Comparison of ENCODE assay signal across 10 cellular contexts in the genomic region with DNA sequence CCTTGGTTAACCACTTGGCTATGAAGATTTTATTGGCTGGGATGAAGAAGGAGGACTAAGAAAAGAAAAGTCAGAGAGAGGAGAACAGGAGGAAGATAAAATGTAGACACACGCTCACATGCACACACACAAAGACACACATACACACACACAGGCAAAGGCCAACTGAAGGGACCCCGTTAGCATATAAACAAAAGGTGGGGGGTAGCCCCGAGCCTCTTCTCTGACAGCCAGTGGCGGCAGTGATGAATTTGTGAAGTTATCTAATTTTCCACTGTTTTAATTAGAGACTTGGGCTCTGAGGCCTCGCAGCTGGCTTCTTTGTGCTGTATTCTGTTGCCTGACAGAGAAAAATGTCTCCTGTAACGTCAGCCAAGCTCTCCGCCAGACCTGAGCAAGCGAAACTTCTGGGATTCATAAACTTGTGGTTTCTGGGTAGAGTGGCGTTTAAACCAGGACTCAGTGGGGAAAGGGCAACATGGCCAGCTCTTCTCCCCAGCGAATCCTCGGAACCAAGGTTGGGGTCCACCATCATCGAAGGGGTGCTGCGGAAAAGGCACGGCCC.
DNase-seq lines count a peak whose midpoint lies in the region; ATAC-seq and TF ChIP-seq lines count a peak whose summit lies in the region.
"Had no signal": no experiment of that assay in that cellular context is flagged by ENCODE, and none has a peak within 500 bp of the region (broad histone marks: within the 10 kb centered on the region; RNA-seq: fewer than 3 reads in every experiment).

No MANE protein-coding gene starts in this region.

- H3K9ac ChIP-seq in HCT116 (ENCODE audit: low read length) (peak overlapping the region; percentile 37; the same call in 1 of the 2 replicates), mesendoderm (ENCODE audit: low read length) (no peak overlapping the region)

- no peaks in the 10 kb centered on the region for H3K9me2 ChIP-seq in HCT116 (ENCODE audit: insufficient read depth)

- no peak for TF ChIP-seq POLR2A in HCT116 (IDR thresholded peaks at IDR 0.05; ENCODE audit: borderline replicate concordance, extremely low read depth, insufficient read depth, insufficient read length)

- H3K4ac ChIP-seq in mesendoderm (ENCODE audit: low read depth, low read length): peak overlapping the region; percentile 45

- H3K79me2 ChIP-seq in HCT116 (ENCODE audit: insufficient read depth, low read length) (no peaks in the 10 kb centered on the region), mesendoderm (ENCODE audit: control insufficient read depth, insufficient read depth, low read length) (no peaks in the 10 kb centered on the region)

- no peak overlapping the region for H2BK120ac ChIP-seq in mesendoderm (ENCODE audit: low read depth, low read length)

- TF ChIP-seq RAD21 in HCT116 (IDR thresholded peaks at IDR 0.05; ENCODE audit: low read depth): no peak

- H3K9me3 Mint-ChIP-seq in activated CD8-positive, alpha-beta T cell treated with anti-CD3 and anti-CD28 coated beads for 36 hours: no peaks in the 10 kb centered on the region

- H2AK5ac ChIP-seq in mesendoderm (ENCODE audit: low read length): no peak overlapping the region

- no peaks in the 10 kb centered on the region for H3K79me1 ChIP-seq in mesendoderm (ENCODE audit: low read length)

- H2BK5ac ChIP-seq in mesendoderm (ENCODE audit: low read length): no peak overlapping the region

- no peaks in the 10 kb centered on the region for H3K4me1 Mint-ChIP-seq in activated CD8-positive, alpha-beta T cell treated with anti-CD3 and anti-CD28 coated beads for 36 hours (ENCODE audit: low read depth)
- H3K4me1 Mint-ChIP-seq: IgD-negative memory B cell had no signal

- peak overlapping the region; percentile 79 for H2AFZ ChIP-seq in HCT116 (ENCODE audit: low read depth, low read length, poor library complexity, severe bottlenecking)

- H3K4me3 ChIP-seq in HCT116 (replicated peaks in 1 of 2; ENCODE audit: low read depth in 1 of 2, low read length in 2 of 2) (no peak overlapping the region), choroid plexus epithelial cell (ENCODE audit: low read depth, low read length) (no peak overlapping the region), mesendoderm (ENCODE audit: low read length) (no peak overlapping the region), upper lobe of right lung (no peak overlapping the region)

- H3K9me3 ChIP-seq in HCT116 (ENCODE audit: control insufficient read depth in 1 of 2, insufficient read depth in 1 of 2, low read depth in 1 of 2, low read length in 2 of 2) (no peaks in the 10 kb centered on the region), upper lobe of right lung (no peaks in the 10 kb centered on the region)

- BruUV-seq in HCT116 (replicated peaks; lab: Mats Ljungman, UMichigan): no TSS peak

- H3K56ac ChIP-seq in mesendoderm (ENCODE audit: low read length): no peak overlapping the region

- no peak for DNase-seq in HCT116 (ENCODE audit: low read depth, low spot score)
- peak; percentile 74 for DNase-seq in choroid plexus epithelial cell (ENCODE audit: low read depth)
- no peak for DNase-seq in mesendoderm
- no peak for DNase-seq in upper lobe of right lung
- DNase-seq in NCI-H748 treated with DMSO at 0.1 percent for 48 hours (lab: John Stamatoyannopoulos, UW): no peak
- DNase-seq in activated CD8-positive, alpha-beta T cell treated with anti-CD3 and anti-CD28 coated beads for 36 hours: no peak
- no peak for DNase-seq in activated CD8-positive, alpha-beta memory T cell treated with anti-CD3 and anti-CD28 coated beads, Interleukin-2, amount 50 U/mL, for 48 hours
- DNase-seq: NCI-H1930 had no signal

- CTCF ChIA-PET in HCT116 (lab: Charles Lee): no interaction called here
- CTCF ChIA-PET in activated CD8-positive, alpha-beta T cell treated with anti-CD3 and anti-CD28 coated beads for 36 hours (lab: Charles Lee): no interaction called here

- H3K27me3 ChIP-seq in HCT116 (ENCODE audit: insufficient read depth, low read length): no peaks in the 10 kb centered on the region
- H3K27me3 ChIP-seq in mesendoderm (ENCODE audit: insufficient read depth, low read length, poor library complexity): no peaks in the 10 kb centered on the region
- peaks cover 3% of the 10 kb centered on the region for H3K27me3 ChIP-seq in upper lobe of right lung

- POLR2A ChIA-PET in HCT116 (lab: Charles Lee): interaction anchor here (1.2 to 1.7 kb wide), 3 partner anchors 14 to 28 kb away, joined by 3 to 5 read pairs (median 3); no protein-coding TSS in a partner anchor
- POLR2A ChIA-PET in activated CD8-positive, alpha-beta T cell treated with anti-CD3 and anti-CD28 coated beads for 36 hours (lab: Charles Lee): no interaction called here

- H4K20me1 ChIP-seq in HCT116 (ENCODE audit: insufficient read depth): no peaks in the 10 kb centered on the region

- H3K4me1 ChIP-seq in HCT116 (ENCODE audit: control insufficient read depth in 1 of 2, insufficient read depth in 2 of 2, low read length in 2 of 2) (peaks cover 4 to 43% of the 10 kb centered on the region in 2 experiments), mesendoderm (ENCODE audit: control insufficient read depth, low read depth, low read length) (peaks cover 4% of the 10 kb centered on the region), upper lobe of right lung (peaks cover 11% of the 10 kb centered on the region)

- no peak overlapping the region for H4K8ac ChIP-seq in mesendoderm (ENCODE audit: low read depth, low read length)

- no CpG with 5 or more reads among the region's 14 CpGs for WGBS in mesendoderm (ENCODE audit: extremely low coverage, insufficient coverage, low lambda C conversion rate)

- RAD21 ChIA-PET in HCT116 (lab: Charles Lee; ENCODE audit: low non-redundant PET in 1 of 2, low total read pairs in 2 of 2, uncharacterized antibody in 2 of 2, unreplicated experiment in 2 of 2): no interaction called here

- H4K5ac ChIP-seq in mesendoderm (ENCODE audit: low read length): no peak overlapping the region

- peaks cover 1% of the 10 kb centered on the region for H3K27me3 Mint-ChIP-seq in activated CD8-positive, alpha-beta T cell treated with anti-CD3 and anti-CD28 coated beads for 36 hours

- H2BK15ac ChIP-seq in mesendoderm (replicated peaks; ENCODE audit: low read depth): no peak overlapping the region

- intact Hi-C loops in HCT116 (cut with micrococcal nuclease) (no loop called here), upper lobe of right lung (cut with DNase I) (no loop called here)
- intact Hi-C loops in activated CD8-positive, alpha-beta T cell treated with anti-CD3 and anti-CD28 coated beads for 36 hours (cut with micrococcal nuclease): no loop called here

- no peaks in the 10 kb centered on the region for H3K36me3 Mint-ChIP-seq in activated CD8-positive, alpha-beta T cell treated with anti-CD3 and anti-CD28 coated beads for 36 hours (ENCODE audit: low read depth)
- H3K36me3 Mint-ChIP-seq: IgD-negative memory B cell had no signal

- H3K36me3 ChIP-seq in HCT116 (ENCODE audit: control insufficient read depth in 1 of 2, insufficient read depth in 2 of 2, low read length in 2 of 2) (no peaks in the 10 kb centered on the region), mesendoderm (ENCODE audit: control insufficient read depth, insufficient read depth, low read length) (no peaks in the 10 kb centered on the region), upper lobe of right lung (no peaks in the 10 kb centered on the region)

- H3K27ac ChIP-seq in HCT116 (ENCODE audit: low read depth, low read length) (no peak overlapping the region), mesendoderm (ENCODE audit: low read depth, low read length) (no peak overlapping the region), upper lobe of right lung (peak overlapping the region; percentile 51)

- no peak overlapping the region for H3K4me3 Mint-ChIP-seq in activated CD8-positive, alpha-beta T cell treated with anti-CD3 and anti-CD28 coated beads for 36 hours
- H3K4me3 Mint-ChIP-seq: IgD-negative memory B cell had no signal

- no peak overlapping the region for H3K23ac ChIP-seq in mesendoderm (ENCODE audit: low read length)

- TF ChIP-seq CTCF in HCT116 (IDR thresholded peaks at IDR 0.05 in 2 of 3, conservative IDR thresholded peaks at IDR 0.05 in 1 of 3; ENCODE audit: borderline replicate concordance in 1 of 3, insufficient read depth in 1 of 3, low read depth in 2 of 3, low read length in 2 of 3): no peak
- TF ChIP-seq CTCF in choroid plexus epithelial cell (conservative IDR thresholded peaks at IDR 0.05; ENCODE audit: low read depth, low read length): no peak
- no peak for TF ChIP-seq CTCF in upper lobe of right lung (IDR thresholded peaks at IDR 0.05)
- no peak for TF ChIP-seq CTCF in activated CD8-positive, alpha-beta T cell treated with anti-CD3 and anti-CD28 coated beads for 36 hours (IDR thresholded peaks at IDR 0.05)

- ATAC-seq in HCT116 (peak; percentile 8; the same call in 1 of the 2 replicates), upper lobe of right lung (no peak), HG02763 (IDR thresholded peaks at IDR 0.05; ENCODE audit: unreplicated experiment) (no peak)
- ATAC-seq in activated CD8-positive, alpha-beta T cell treated with anti-CD3 and anti-CD28 coated beads for 36 hours: no peak

- H3K18ac ChIP-seq in mesendoderm (ENCODE audit: low read length): no peak overlapping the region

- H3K27ac Mint-ChIP-seq in activated CD8-positive, alpha-beta T cell treated with anti-CD3 and anti-CD28 coated beads for 36 hours: no peak overlapping the region
- H3K27ac Mint-ChIP-seq: IgD-negative memory B cell had no signal

- H3K4me2 ChIP-seq in HCT116 (ENCODE audit: low read length) (peak overlapping the region; percentile 69), mesendoderm (ENCODE audit: low read length) (no peak overlapping the region)

TF ChIP-seq in HCT116, 20 proteins besides CTCF, POLR2A, EP300 and RAD21 (continues in another document):
- TF ChIP-seq CEBPB (IDR thresholded peaks at IDR 0.05; ENCODE audit: low read depth) (no peak), TCF7L2 (IDR thresholded peaks at IDR 0.05; ENCODE audit: borderline replicate concordance, extremely low read depth, insufficient read depth, insufficient read length) (no peak), ATF3 (IDR thresholded peaks at IDR 0.05) (no peak), SP1 (IDR thresholded peaks at IDR 0.05; ENCODE audit: low read depth) (no peak), JUND (IDR thresholded peaks at IDR 0.05) (no peak)
- TF ChIP-seq, protein P1, sequence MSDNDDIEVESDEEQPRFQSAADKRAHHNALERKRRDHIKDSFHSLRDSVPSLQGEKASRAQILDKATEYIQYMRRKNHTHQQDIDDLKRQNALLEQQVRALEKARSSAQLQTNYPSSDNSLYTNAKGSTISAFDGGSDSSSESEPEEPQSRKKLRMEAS (IDR thresholded peaks at IDR 0.05): no peak
